Comparison of ENCODE assay signal across 8 cellular contexts in genomic region chr14:54565236-54566151, GRCh38. TPM values are rescaled to one million over a fixed set of nuclear protein-coding genes. Genes with fewer than 3 reads are reported as not detected.
DNase-seq lines count a peak whose midpoint lies in the region; ATAC-seq and TF ChIP-seq lines count a peak whose summit lies in the region.

No MANE protein-coding gene starts in this region.

- DNase-seq in D341Med (ENCODE audit: low spot score) (peak; percentile 81), HL-60 (ENCODE audit: low read depth in 1 of 2, low spot score in 1 of 2) (peak in 1 of 2 experiments; percentile 54), fibroblast of pulmonary artery (ENCODE audit: low read depth) (peak; percentile 87)
- peak; percentile 73 for DNase-seq in activated T-helper 9 cell treated with anti-CD3 and anti-CD28 coated beads, Interleukin-2, amount 50 U/mL, for 16 hours (ENCODE audit: low read depth)
- peak; percentile 78 for DNase-seq in natural killer cell treated with Interleukin-12 subunit alpha and Interleukin-12 subunit beta and Interleukin-15 and Interleukin-18, amount 100 ng/mL, for 72 hours (ENCODE audit: low spot score)
- DNase-seq in stimulated activated naive CD8-positive, alpha-beta T cell treated with anti-CD3 and anti-CD28 coated beads, Interleukin-15, amount 100 ng/mL, for 72 hours, result peak; percentile 84 to 85

- no peak overlapping the region for H3K27ac Mint-ChIP-seq in natural killer cell treated with Interleukin-12 subunit alpha and Interleukin-12 subunit beta and Interleukin-15 and Interleukin-18, amount 100 ng/mL, for 72 hours
- peak overlapping the region; percentile 33 to 88 for H3K27ac Mint-ChIP-seq in stimulated activated naive CD8-positive, alpha-beta T cell treated with anti-CD3 and anti-CD28 coated beads, Interleukin-15, amount 100 ng/mL, for 72 hours

- H3K27ac ChIP-seq in HL-60 (replicated peaks), result no peak overlapping the region

- H3K4me1 Mint-ChIP-seq in natural killer cell treated with Interleukin-12 subunit alpha and Interleukin-12 subunit beta and Interleukin-15 and Interleukin-18, amount 100 ng/mL, for 72 hours (ENCODE audit: low read depth in 2 of 2), result peaks cover 7 to 15% of the 10 kb centered on the region in 2 donors
- peaks cover 34% of the 10 kb centered on the region for H3K4me1 Mint-ChIP-seq in stimulated activated naive CD8-positive, alpha-beta T cell treated with anti-CD3 and anti-CD28 coated beads, Interleukin-15, amount 100 ng/mL, for 72 hours

- no peaks in the 10 kb centered on the region for H3K36me3 Mint-ChIP-seq in natural killer cell treated with Interleukin-12 subunit alpha and Interleukin-12 subunit beta and Interleukin-15 and Interleukin-18, amount 100 ng/mL, for 72 hours

- peak; percentile 58 for ATAC-seq in GM19468 (IDR thresholded peaks at IDR 0.05; ENCODE audit: extremely low read depth, unreplicated experiment)
- peak; percentile 86 to 89 for ATAC-seq in natural killer cell treated with Interleukin-12 subunit alpha and Interleukin-12 subunit beta and Interleukin-15 and Interleukin-18, amount 100 ng/mL, for 72 hours
- peak; percentile 80 for ATAC-seq in stimulated activated naive CD8-positive, alpha-beta T cell treated with anti-CD3 and anti-CD28 coated beads, Interleukin-15, amount 100 ng/mL, for 72 hours

- H3K27me3 Mint-ChIP-seq in natural killer cell treated with Interleukin-12 subunit alpha and Interleukin-12 subunit beta and Interleukin-15 and Interleukin-18, amount 100 ng/mL, for 72 hours, result peaks cover 22 to 44% of the 10 kb centered on the region in 2 donors
- H3K27me3 Mint-ChIP-seq in stimulated activated naive CD8-positive, alpha-beta T cell treated with anti-CD3 and anti-CD28 coated beads, Interleukin-15, amount 100 ng/mL, for 72 hours, result peaks cover 21% of the 10 kb centered on the region

- no peak for TF ChIP-seq CTCF in HL-60 (IDR thresholded peaks at IDR 0.05; ENCODE audit: insufficient read depth, low read length)
- peak; percentile 2 for TF ChIP-seq CTCF in fibroblast of pulmonary artery (IDR thresholded peaks at IDR 0.05; ENCODE audit: low read length, missing control alignments)

- H3K9me3 Mint-ChIP-seq in natural killer cell treated with Interleukin-12 subunit alpha and Interleukin-12 subunit beta and Interleukin-15 and Interleukin-18, amount 100 ng/mL, for 72 hours, result no peaks in the 10 kb centered on the region
- no peaks in the 10 kb centered on the region for H3K9me3 Mint-ChIP-seq in stimulated activated naive CD8-positive, alpha-beta T cell treated with anti-CD3 and anti-CD28 coated beads, Interleukin-15, amount 100 ng/mL, for 72 hours

- peak overlapping the region; percentile 65 for H3K4me3 Mint-ChIP-seq in natural killer cell treated with Interleukin-12 subunit alpha and Interleukin-12 subunit beta and Interleukin-15 and Interleukin-18, amount 100 ng/mL, for 72 hours
- H3K4me3 Mint-ChIP-seq in stimulated activated naive CD8-positive, alpha-beta T cell treated with anti-CD3 and anti-CD28 coated beads, Interleukin-15, amount 100 ng/mL, for 72 hours, result peak overlapping the region; percentile 88

- H3K4me3 ChIP-seq in HL-60 (replicated peaks; ENCODE audit: insufficient read depth, low read length) (peak overlapping the region; percentile 42), fibroblast of pulmonary artery (replicated peaks; ENCODE audit: low read depth, low read length) (peak overlapping the region; percentile 78)

- H3K27me3 ChIP-seq in HL-60 (ENCODE audit: insufficient read depth, poor library complexity, severe bottlenecking), result peaks cover 44% of the 10 kb centered on the region

TF ChIP-seq in PFSK-1, 5 proteins besides CTCF, POLR2A, EP300 and RAD21:
- TF ChIP-seq TAF1 (IDR thresholded peaks at IDR 0.05; ENCODE audit: borderline replicate concordance, insufficient read depth, low read length) (peak; percentile 45; the same call in 1 of the 2 replicates), REST (IDR thresholded peaks at IDR 0.05; ENCODE audit: insufficient read depth in 1 of 2, low read depth in 2 of 2, low read length in 2 of 2) (no peak), FOXP2 (optimal IDR thresholded peaks at IDR 0.05; ENCODE audit: borderline replicate concordance, extremely low read depth, extremely low read length, insufficient read depth) (peak; percentile 53), SIN3A (IDR thresholded peaks at IDR 0.05; ENCODE audit: borderline replicate concordance, insufficient read depth, low read length) (no peak), POLR2AphosphoS5 (IDR thresholded peaks at IDR 0.05; ENCODE audit: low read depth, low read length) (no peak; the same call in 1 of the 2 replicates)

RNA-seq across cellular contexts. Expression of gene SAMD4A, which starts 1.4 kb away (rescaled TPM):
- 10.9 TPM for polyA plus RNA-seq in PFSK-1 (2012; ENCODE audit: insufficient read length, low read depth)
- total RNA-seq in natural killer cell treated with Interleukin-12 subunit alpha and Interleukin-12 subunit beta and Interleukin-15 and Interleukin-18, amount 100 ng/mL, for 72 hours, result 1 to 10 TPM in 1 of 2 donors, under 1 TPM in 1; 0.26 to 1.0 TPM

RNA-seq across cellular contexts. Expression of gene CGRRF1, which starts 55.8 kb away (rescaled TPM):
- 12.0 TPM for polyA plus RNA-seq in PFSK-1 (2012; ENCODE audit: insufficient read length, low read depth)
- 10 to 100 TPM; 16.3 to 19.7 TPM for total RNA-seq in natural killer cell treated with Interleukin-12 subunit alpha and Interleukin-12 subunit beta and Interleukin-15 and Interleukin-18, amount 100 ng/mL, for 72 hours

Comparison
In these comparisons a context has a peak if more than half of its experiments do, and no peak if none do; other contexts are left out.
1. H3K27ac Mint-ChIP-seq: peak in stimulated activated naive CD8-positive, alpha-beta T cell treated with anti-CD3 and anti-CD28 coated beads, Interleukin-15, amount 100 ng/mL, for 72 hours (2 of 2); none in natural killer cell treated with Interleukin-12 subunit alpha and Interleukin-12 subunit beta and Interleukin-15 and Interleukin-18, amount 100 ng/mL, for 72 hours (0 of 2).
2. Peak in every context shown above with its lines, with median percentiles within 50 percentile points of each other: ATAC-seq.